Comparison of ENCODE assay signal across 16 cellular contexts in the genomic region with DNA sequence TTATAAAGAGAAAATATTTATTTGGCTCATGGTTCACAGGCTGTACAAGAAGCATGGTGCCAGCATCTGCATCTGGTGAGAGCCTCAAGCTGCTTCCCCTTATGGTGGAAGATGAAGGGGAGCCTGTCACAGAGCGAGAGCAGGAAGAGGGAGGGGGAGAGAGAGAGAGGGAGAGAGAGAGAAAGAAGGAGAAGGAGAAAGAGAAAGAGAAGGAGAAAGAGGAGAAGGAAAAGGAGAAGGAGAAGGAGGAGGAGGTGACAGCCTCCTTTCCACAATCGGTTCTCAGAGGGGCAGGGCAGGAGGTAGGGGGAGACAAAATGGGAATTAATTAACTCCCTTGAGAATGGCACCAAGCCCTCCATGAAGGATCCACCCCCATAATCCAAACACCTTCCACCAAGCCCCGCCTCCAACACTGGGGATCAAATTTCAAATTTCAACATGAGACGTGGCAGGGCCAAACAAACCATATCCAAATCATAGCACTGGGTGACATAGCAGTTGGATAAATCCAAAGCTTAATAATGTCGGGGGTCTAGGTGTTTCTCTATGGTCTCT. TPM values are rescaled to one million over a fixed set of nuclear protein-coding genes. Genes with fewer than 3 reads are reported as not detected.
DNase-seq lines count a peak whose midpoint lies in the region; TF ChIP-seq lines count a peak whose summit lies in the region.
"Had no signal": no experiment of that assay in that cellular context is flagged by ENCODE, and none has a peak within 500 bp of the region (broad histone marks: within the 10 kb centered on the region; RNA-seq: fewer than 3 reads in every experiment).

No MANE protein-coding gene starts in this region.

- H3K4me3 ChIP-seq in esophagus muscularis mucosa (no peak overlapping the region), suprapubic skin (no peak overlapping the region)

- H3K9me3 ChIP-seq in esophagus muscularis mucosa (no peaks in the 10 kb centered on the region), suprapubic skin (no peaks in the 10 kb centered on the region)
- H3K9me3 ChIP-seq: Caco-2 had no signal

- peak; percentile 45 for DNase-seq in NCI-H2029 (lab: John Stamatoyannopoulos, UW)
- DNase-seq in NCI-H2029 treated with DMSO at 0.1 percent for 48 hours (lab: John Stamatoyannopoulos, UW) = no peak
- DNase-seq in NCI-H1105 treated with DMSO at 0.1 percent for 48 hours (lab: John Stamatoyannopoulos, UW) = peak; percentile 35
- DNase-seq in NCI-H526 treated with DMSO at 0.1 percent for 48 hours (lab: John Stamatoyannopoulos, UW) = peak; percentile 19
- peak; percentile 53 for DNase-seq in esophagus muscularis mucosa (ENCODE audit: extremely low spot score)
- no peak for DNase-seq in CD1c-positive myeloid dendritic cell (ENCODE audit: extremely low spot score)
- DNase-seq in suprapubic skin (ENCODE audit: low spot score in 2 of 2) = no peak
- no peak for DNase-seq in hypothalamus (lab: John Stamatoyannopoulos, UW)
- DNase-seq: C1 segment of cervical spinal cord, Caco-2, DMS79, GOT3, KBM-7, NCI-H1092, T-cell had no signal

- TF ChIP-seq EP300 in esophagus muscularis mucosa (IDR thresholded peaks at IDR 0.05) (no peak), suprapubic skin (IDR thresholded peaks at IDR 0.05) (no peak)

- no peaks in the 10 kb centered on the region for H3K4me1 ChIP-seq in esophagus muscularis mucosa
- no peaks in the 10 kb centered on the region for H3K4me1 ChIP-seq in suprapubic skin
- H3K4me1 ChIP-seq: Caco-2 had no signal

- no peak for TF ChIP-seq POLR2A in esophagus muscularis mucosa (IDR thresholded peaks at IDR 0.05; ENCODE audit: low read depth)
- no peak for TF ChIP-seq POLR2A in suprapubic skin (IDR thresholded peaks at IDR 0.05)

- TF ChIP-seq CTCF in esophagus muscularis mucosa (IDR thresholded peaks at IDR 0.05) = no peak
- no peak for TF ChIP-seq CTCF in suprapubic skin (IDR thresholded peaks at IDR 0.05)

- H3K27me3 ChIP-seq in esophagus muscularis mucosa (no peaks in the 10 kb centered on the region), suprapubic skin (no peaks in the 10 kb centered on the region)

- 70% methylated on average over 5 of the region's 5 CpGs for WGBS in esophagus muscularis mucosa
- 62% methylated on average over 5 of the region's 5 CpGs for WGBS in suprapubic skin

- intact Hi-C loops in esophagus muscularis mucosa (cut with DNase I) = no loop called here

- no peaks in the 10 kb centered on the region for H3K36me3 ChIP-seq in esophagus muscularis mucosa
- H3K36me3 ChIP-seq in suprapubic skin = no peaks in the 10 kb centered on the region

- H3K27ac ChIP-seq in esophagus muscularis mucosa (replicated peaks in 1 of 4) = no peak overlapping the region
- H3K27ac ChIP-seq in suprapubic skin = no peak overlapping the region
- H3K27ac ChIP-seq: HL-60 had no signal

RNA-seq across cellular contexts. Expression of a gene that starts 15.0 kb away (rescaled TPM):
- 10 to 100 TPM; 27.4 to 73.4 (median 53.7) TPM for total RNA-seq in esophagus muscularis mucosa
- 10 to 100 TPM; 21.3 to 55.7 (median 31.3) TPM for total RNA-seq in suprapubic skin

RNA-seq across cellular contexts. Expression of a gene that starts 29.4 kb away (rescaled TPM):
- 10 to 100 TPM in 1 of 4 donors, 1 to 10 TPM in 3; 2.1 to 18.1 (median 6.5) TPM for total RNA-seq in esophagus muscularis mucosa
- total RNA-seq in suprapubic skin = 10 to 100 TPM; 16.8 to 29.9 (median 22.9) TPM

Comparison
In these comparisons a context has a peak if more than half of its experiments do, and no peak if none do; other contexts are left out.
1. DNase-seq: peak in NCI-H2029 (single experiment), NCI-H1105 treated with DMSO at 0.1 percent for 48 hours (single experiment), NCI-H526 treated with DMSO at 0.1 percent for 48 hours (single experiment) and esophagus muscularis mucosa (single experiment); none in NCI-H2029 treated with DMSO at 0.1 percent for 48 hours (single experiment), CD1c-positive myeloid dendritic cell (single experiment), suprapubic skin (0 of 2) and hypothalamus (0 of 51).